8 cellular contexts compared by ENCODE assay signal in the genomic region with DNA sequence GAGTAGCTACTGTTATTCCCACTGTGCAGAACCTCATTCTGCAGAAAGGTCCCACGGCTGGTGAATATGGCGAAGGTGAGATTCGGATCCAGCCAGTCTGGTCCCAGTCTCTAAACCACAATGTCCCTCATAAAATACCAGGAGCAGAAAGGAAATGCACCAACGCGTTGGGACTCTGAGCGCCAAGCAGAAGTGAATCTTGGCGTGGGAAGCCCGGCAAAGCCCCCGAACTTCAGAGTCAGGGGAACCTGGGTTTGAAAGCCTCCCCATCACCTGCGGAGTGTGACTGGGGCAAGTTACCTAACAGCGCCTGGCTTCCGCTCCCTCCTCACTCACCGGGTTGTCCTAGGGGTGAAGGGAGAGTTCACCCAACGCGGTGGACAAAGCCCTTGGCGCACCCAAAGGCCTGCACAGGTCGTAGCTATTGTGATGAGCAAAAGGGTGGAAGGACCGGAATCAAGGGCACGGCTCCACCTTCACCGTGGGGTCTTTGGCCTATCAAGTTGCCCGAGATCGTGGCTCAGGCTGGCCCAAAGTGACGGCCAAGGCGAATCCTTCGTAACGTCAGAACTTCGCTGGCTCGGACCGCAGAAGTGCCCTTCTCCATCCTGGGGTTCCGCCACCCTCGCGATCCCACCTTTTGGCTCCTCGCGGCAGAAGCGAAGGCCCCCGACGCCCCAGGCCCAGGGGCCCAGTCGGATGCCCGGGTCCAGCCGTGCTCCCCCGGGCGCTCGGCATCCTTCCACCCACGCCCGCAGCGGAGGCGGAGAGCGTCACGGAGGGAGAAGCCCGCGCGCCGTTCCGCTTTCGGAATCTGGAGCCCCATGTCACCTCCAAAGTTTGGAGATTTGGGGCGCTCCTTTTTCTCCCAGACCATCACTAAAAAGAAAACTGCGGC. TPM values are rescaled to one million over a fixed set of nuclear protein-coding genes. Genes with fewer than 3 reads are reported as not detected.
A peak's percentile ranks its signal among the peaks of the same experiment; 100 is the strongest.
DNase-seq lines count a peak whose midpoint lies in the region; FAIRE-seq and TF ChIP-seq lines count a peak whose summit lies in the region.

No MANE protein-coding gene starts in this region.

- no peaks in the 10 kb centered on the region for H3K9me2 ChIP-seq in OCI-LY7 (ENCODE audit: insufficient read depth, low read length)

- BruUV-seq in OCI-LY7 (replicated peaks; lab: Mats Ljungman, UMichigan), result no TSS peak

- peaks cover 48% of the 10 kb centered on the region for H3K4me1 ChIP-seq in OCI-LY7 (ENCODE audit: insufficient read depth, low read length, poor library complexity, severe bottlenecking)

- H3K4me2 ChIP-seq in OCI-LY7 (ENCODE audit: low read length), result peak overlapping the region; percentile 88

- H4K20me1 ChIP-seq in OCI-LY7 (ENCODE audit: insufficient read depth, low read length), result no peaks in the 10 kb centered on the region

- H3K4me3 Mint-ChIP-seq in activated naive CD4-positive, alpha-beta T cell treated with anti-CD3 and anti-CD28 coated beads, Interleukin-2, amount 50 U/mL, for 24 hours, result peak overlapping the region; percentile 88

- no peaks in the 10 kb centered on the region for H3K9me3 Mint-ChIP-seq in activated naive CD4-positive, alpha-beta T cell treated with anti-CD3 and anti-CD28 coated beads, Interleukin-2, amount 50 U/mL, for 24 hours

- no peaks in the 10 kb centered on the region for H3K27me3 Mint-ChIP-seq in activated naive CD4-positive, alpha-beta T cell treated with anti-CD3 and anti-CD28 coated beads, Interleukin-2, amount 50 U/mL, for 24 hours

- H2AFZ ChIP-seq in OCI-LY7 (ENCODE audit: low read length), result peak overlapping the region; percentile 90; the same call in 1 of the 2 replicates

- FAIRE-seq in GM19239 (lab: Jason Lieb, UNC), result peak; percentile 85

- H3K4me1 Mint-ChIP-seq in activated naive CD4-positive, alpha-beta T cell treated with anti-CD3 and anti-CD28 coated beads, Interleukin-2, amount 50 U/mL, for 24 hours, result peaks cover 44% of the 10 kb centered on the region

- H3K27ac ChIP-seq in OCI-LY7 (ENCODE audit: low read depth, low read length, poor library complexity, severe bottlenecking), result no peak overlapping the region

- H3K36me3 ChIP-seq in OCI-LY7 (ENCODE audit: insufficient read depth, low read length), result no peaks in the 10 kb centered on the region

- H3K9me3 ChIP-seq in OCI-LY7 (ENCODE audit: low read length), result no peaks in the 10 kb centered on the region
- H3K9me3 ChIP-seq in iPS-18c (ENCODE audit: control insufficient read depth, insufficient read depth, low read length), result no peaks in the 10 kb centered on the region

- CTCF ChIA-PET in OCI-LY7 (lab: Charles Lee; ENCODE audit: unreplicated experiment), result interaction anchor here (1.0 kb wide), 1 partner anchor 24 kb away, joined by 5 read pairs; no protein-coding TSS in a partner anchor

- in situ Hi-C loops in ACHN (cut with HindIII; ENCODE audit: low pct_ligation_motif_present, low pct_unique_long_range_greater_than_20kb, low sequenced_read_pairs), result no loop called here

- H3K79me2 ChIP-seq in OCI-LY7 (ENCODE audit: insufficient read depth, low read depth, low read length), result no peaks in the 10 kb centered on the region

- H3K4me3 ChIP-seq in OCI-LY7 (ENCODE audit: low read depth, low read length, poor library complexity, severe bottlenecking) (peak overlapping the region; percentile 69), iPS-18c (ENCODE audit: insufficient read depth, low read depth, low read length) (peak overlapping the region; percentile 65)

- H3K36me3 Mint-ChIP-seq in activated naive CD4-positive, alpha-beta T cell treated with anti-CD3 and anti-CD28 coated beads, Interleukin-2, amount 50 U/mL, for 24 hours, result peaks cover 6% of the 10 kb centered on the region

- TF ChIP-seq CTCF in OCI-LY7 (conservative IDR thresholded peaks at IDR 0.05; ENCODE audit: low read length), result no peak

- DNase-seq in GM19239 (ENCODE audit: insufficient read length, low spot score) (no peak), OCI-LY7 (ENCODE audit: low spot score) (peak; percentile 45), ACHN (no peak), NCI-H510A treated with DMSO at 0.1 percent for 48 hours (lab: John Stamatoyannopoulos, UW) (no peak), cerebellum (ENCODE audit: low spot score) (no peak)
- DNase-seq in stimulated activated CD4-positive, alpha-beta T cell treated with anti-CD3 and anti-CD28 coated beads, Interleukin-2, amount 100 ng/mL, for 24 hours, result peak; percentile 73 to 79

- POLR2A ChIA-PET in OCI-LY7 (lab: Charles Lee), result interaction anchor here (0.6 to 4.0 kb wide), 9 partner anchors 16 to 335 kb away, joined by 3 to 18 read pairs (median 3); a partner anchor contains a TSS

- intact Hi-C loops in OCI-LY7 (cut with micrococcal nuclease; ENCODE audit: unreplicated experiment), result loop anchor here (1.0 to 5.0 kb wide), 6 partner anchors 39 to 513 kb away; a partner anchor contains a TSS

- H3K27ac Mint-ChIP-seq in activated naive CD4-positive, alpha-beta T cell treated with anti-CD3 and anti-CD28 coated beads, Interleukin-2, amount 50 U/mL, for 24 hours, result peak overlapping the region; percentile 87

RNA-seq across cellular contexts. Expression of a gene that starts 0.8 kb away (rescaled TPM):
- total RNA-seq in OCI-LY7 (2014; rRNA removed; shearing (Covaris generic)), result 16.9 and 22.5 TPM in 2 replicates
- 45.2 and 48.8 TPM in 2 replicates for total RNA-seq in OCI-LY7 (2022)
- total RNA-seq in cerebellum, result 5.4 TPM

RNA-seq across cellular contexts. Expression of a gene that starts 55.1 kb away (rescaled TPM):
- 61.1 and 67.6 TPM in 2 replicates for total RNA-seq in OCI-LY7 (2014; rRNA removed; shearing (Covaris generic))
- 172 and 174 TPM in 2 replicates for total RNA-seq in OCI-LY7 (2022)
- total RNA-seq in cerebellum, result 87.7 TPM

Comparison
In these comparisons a context has a peak if more than half of its experiments do, and no peak if none do; other contexts are left out.
1. DNase-seq: peak in OCI-LY7 (single experiment) and stimulated activated CD4-positive, alpha-beta T cell treated with anti-CD3 and anti-CD28 coated beads, Interleukin-2, amount 100 ng/mL, for 24 hours (2 of 2); none in GM19239 (single experiment), ACHN (single experiment), NCI-H510A treated with DMSO at 0.1 percent for 48 hours (single experiment) and cerebellum (single experiment).